17 cellular contexts compared by ENCODE assay signal in genomic region chr9:93303806-93304573, GRCh38.
DNase-seq lines count a peak whose midpoint lies in the region; ATAC-seq, FAIRE-seq and TF ChIP-seq lines count a peak whose summit lies in the region.
"Had no signal": no experiment of that assay in that cellular context is flagged by ENCODE, and none has a peak within 500 bp of the region (broad histone marks: within the 10 kb centered on the region; RNA-seq: fewer than 3 reads in every experiment).

No MANE protein-coding gene starts in this region.

- in situ Hi-C loops in GM13976 (cut with MboI; ENCODE audit: low sequenced_read_pairs, unreplicated experiment) = loop anchor here (5.0 kb wide), 1 partner anchor 142 kb away; no protein-coding TSS in a partner anchor

- H3K36me3 ChIP-seq in H1 (ENCODE audit: control insufficient read depth in 2 of 4, insufficient read depth in 4 of 4, low read length in 3 of 4) = no peaks in the 10 kb centered on the region
- peaks cover 3% of the 10 kb centered on the region for H3K36me3 ChIP-seq in rectal smooth muscle tissue (ENCODE audit: control insufficient read depth, insufficient read depth, low read length)
- H3K36me3 ChIP-seq: transverse colon had no signal

- CTCF ChIA-PET in H1 (lab: Charles Lee; ENCODE audit: partially characterized antibody) = interaction anchor here (0.7 to 5.3 kb wide), 27 partner anchors 10 to 300 kb away, joined by 3 to 40 read pairs (median 5); no protein-coding TSS in a partner anchor

- no peak overlapping the region for H3K14ac ChIP-seq in H1 (ENCODE audit: insufficient read length)

- WGBS in H1 (ENCODE audit: extremely low coverage in 1 of 2, insufficient coverage in 1 of 2, insufficient read length in 1 of 2, insufficient replicate concordance in 2 of 2, low coverage in 1 of 2, low lambda C conversion rate in 2 of 2, missing lambda C conversion rate in 1 of 2), 2 experiments = 76% methylated on average over 17 of the region's 19 CpGs; no CpG with 5 or more reads in 1 of the 2 experiments

- no peak for ATAC-seq in HG02763 (IDR thresholded peaks at IDR 0.05; ENCODE audit: unreplicated experiment)
- no peak for ATAC-seq in GM21529 (IDR thresholded peaks at IDR 0.05; ENCODE audit: unreplicated experiment)
- ATAC-seq in HG03196 (IDR thresholded peaks at IDR 0.05; ENCODE audit: unreplicated experiment) = no peak
- ATAC-seq: activated CD8-positive, alpha-beta T cell treated with anti-CD3 and anti-CD28 coated beads, Interleukin-2, amount 10 ng/mL, durations not matched to agents 7 days and 5 days; T-helper 17 cell had no signal

- H4K5ac ChIP-seq in H1 (ENCODE audit: insufficient read length, low read depth, low read length) = no peak overlapping the region

- H3K4me1 ChIP-seq in H1 (replicated peaks in 1 of 4; ENCODE audit: control insufficient read depth in 3 of 4, insufficient read depth in 4 of 4, low read length in 3 of 4) (peaks cover 0 to 3% (median 0%) of the 10 kb centered on the region in 4 experiments; a peak in 1 of 7 replicates), rectal smooth muscle tissue (ENCODE audit: control insufficient read depth, insufficient read depth, low read length) (no peaks in the 10 kb centered on the region)

- no peak overlapping the region for H2BK5ac ChIP-seq in H1 (ENCODE audit: low read depth, low read length)

- H3K79me1 ChIP-seq in H1 (ENCODE audit: low read depth, low read length) = no peaks in the 10 kb centered on the region

- H3K27ac ChIP-seq in H1 (ENCODE audit: low read depth, low read length) (no peak overlapping the region), rectal smooth muscle tissue (ENCODE audit: low read depth, low read length) (peak overlapping the region; percentile 21)
- H3K27ac ChIP-seq: VCaP had no signal

- H3K27me3 ChIP-seq in H1 (replicated peaks in 1 of 4; ENCODE audit: control insufficient read depth in 3 of 4, extremely low read depth in 1 of 4, insufficient read depth in 3 of 4, low read length in 3 of 4) = no peaks in the 10 kb centered on the region
- no peaks in the 10 kb centered on the region for H3K27me3 ChIP-seq in rectal smooth muscle tissue (ENCODE audit: control insufficient read depth, insufficient read depth, low read length)
- H3K27me3 ChIP-seq: body of pancreas, transverse colon had no signal

- H3K18ac ChIP-seq in H1 (ENCODE audit: extremely low read depth, low read length) = no peak overlapping the region

- no peak overlapping the region for H3K4ac ChIP-seq in H1 (replicated peaks; ENCODE audit: insufficient read length, low read depth, low read length)

- no peak overlapping the region for H2AFZ ChIP-seq in H1 (ENCODE audit: low read length)

- no peak for TF ChIP-seq EP300 in H1 (IDR thresholded peaks at IDR 0.05; ENCODE audit: borderline replicate concordance in 1 of 2, low read depth in 2 of 2, low read length in 2 of 2)

- DNase-seq in D341Med (ENCODE audit: low spot score) = peak; percentile 26
- peak; percentile 36 for DNase-seq in GM13976 (ENCODE audit: low spot score)
- DNase-seq in H1 (ENCODE audit: low read depth in 1 of 2, low spot score in 2 of 2) = no peak
- no peak for DNase-seq in NK-92 (lab: John Stamatoyannopoulos, UW; ENCODE audit: unreplicated experiment)
- DNase-seq: NCI-H1436; SIG-M5; stimulated activated naive CD4-positive, alpha-beta T cell; T-helper 17 cell had no signal

- H2BK20ac ChIP-seq in H1 (ENCODE audit: low read length) = no peak overlapping the region

- POLR2A ChIA-PET in H1 (lab: Charles Lee; ENCODE audit: partially characterized antibody) = interaction anchor here (1.4 kb wide), 1 partner anchor 42 kb away, joined by 4 read pairs; no protein-coding TSS in a partner anchor

- H3K4me2 ChIP-seq in H1 (ENCODE audit: insufficient read depth in 1 of 2, low read depth in 2 of 2, low read length in 2 of 2) = no peak overlapping the region

- TF ChIP-seq POLR2A in H1 (IDR thresholded peaks at IDR 0.05; ENCODE audit: control extremely low read depth in 1 of 2, low read depth in 2 of 2, low read length in 2 of 2) = no peak

- no peak overlapping the region for H4K91ac ChIP-seq in H1 (replicated peaks; ENCODE audit: insufficient read length, low read length)

- no peak overlapping the region for H2BK15ac ChIP-seq in H1 (ENCODE audit: low read length)

- no peak overlapping the region for H3K23ac ChIP-seq in H1 (ENCODE audit: insufficient read length)

- no peak overlapping the region for H3K56ac ChIP-seq in H1 (replicated peaks; ENCODE audit: insufficient read length, low read depth, low read length)

- TF ChIP-seq CTCF in GM13976 (IDR thresholded peaks at IDR 0.05; ENCODE audit: borderline replicate concordance, control extremely low read depth, extremely low read depth, insufficient read depth, missing control alignments) (no peak), H1 (IDR thresholded peaks at IDR 0.05; ENCODE audit: control extremely low read depth in 1 of 3, insufficient read depth in 1 of 3, low read depth in 1 of 3, low read length in 3 of 3) (no peak)

- H3K23me2 ChIP-seq in H1 (ENCODE audit: low read depth, low read length) = no peaks in the 10 kb centered on the region

- H4K20me1 ChIP-seq in H1 (replicated peaks in 1 of 2; ENCODE audit: control insufficient read depth in 1 of 2, insufficient read depth in 2 of 2, low read length in 2 of 2) = peaks cover 0 to 2% of the 10 kb centered on the region in 2 experiments

- H3K4me3 ChIP-seq in H1 (ENCODE audit: extremely low read depth in 1 of 4, insufficient read depth in 2 of 4, low read depth in 3 of 4, low read length in 4 of 4) (no peak overlapping the region), rectal smooth muscle tissue (ENCODE audit: low read length) (no peak overlapping the region)
- H3K4me3 ChIP-seq: body of pancreas, transverse colon had no signal

- H4K8ac ChIP-seq in H1 (ENCODE audit: extremely low read depth, insufficient read depth, low read length) = peak overlapping the region; percentile 60; the same call in 1 of the 2 replicates

- FAIRE-seq in H1 (lab: Jason Lieb, UNC) = no peak
- FAIRE-seq: frontal cortex had no signal

- no peak for TF ChIP-seq RAD21 in H1 (IDR thresholded peaks at IDR 0.05 in 1 of 2, conservative IDR thresholded peaks at IDR 0.05 in 1 of 2; ENCODE audit: low read depth in 2 of 2, low read length in 2 of 2)

- no peak overlapping the region for H2BK120ac ChIP-seq in H1 (replicated peaks; ENCODE audit: low read depth, low read length)

- no peaks in the 10 kb centered on the region for H3K79me2 ChIP-seq in H1 (ENCODE audit: control insufficient read depth in 1 of 2, insufficient read depth in 2 of 2, low read length in 2 of 2)

- H2BK12ac ChIP-seq in H1 (ENCODE audit: low read depth, low read length) = no peak overlapping the region

- no peaks in the 10 kb centered on the region for H3K9me3 ChIP-seq in H1 (ENCODE audit: insufficient read depth in 2 of 2, low read depth in 1 of 2, low read length in 1 of 2)
- H3K9me3 ChIP-seq: body of pancreas, transverse colon had no signal

- no peak overlapping the region for H2AK5ac ChIP-seq in H1 (ENCODE audit: low read depth, low read length)

- H3K9ac ChIP-seq in H1 (replicated peaks in 1 of 4; ENCODE audit: extremely low read depth in 1 of 4, low read depth in 3 of 4, low read length in 3 of 4) (no peak overlapping the region), rectal smooth muscle tissue (ENCODE audit: low read length) (no peak overlapping the region)

Comparison
In these comparisons a context has a peak if more than half of its experiments do, and no peak if none do; other contexts are left out.
1. DNase-seq: peak in D341Med (single experiment) and GM13976 (single experiment); none in H1 (0 of 2) and NK-92 (single experiment).